24 cellular contexts compared by ENCODE assay signal in the genomic region with DNA sequence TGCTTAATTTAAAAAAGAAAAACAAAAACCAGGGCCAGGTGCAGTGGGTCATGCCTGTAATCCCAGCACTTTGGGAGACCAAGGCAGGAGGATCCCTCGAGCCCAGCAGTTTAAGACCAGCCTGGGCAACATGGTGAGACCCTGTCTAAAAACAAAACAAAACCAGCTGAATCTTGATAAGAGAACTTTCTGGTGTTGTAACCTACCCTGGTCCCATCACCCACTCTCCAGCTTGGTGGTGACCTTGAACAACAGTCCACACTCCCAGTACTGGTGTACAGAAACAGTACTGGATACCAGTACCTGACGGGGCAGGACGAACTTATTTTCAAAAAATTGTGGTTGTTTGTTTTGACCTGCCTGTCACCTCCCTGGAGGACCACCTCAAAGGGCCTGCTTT. TPM values are rescaled to one million over a fixed set of nuclear protein-coding genes. Genes with fewer than 3 reads are reported as not detected.
DNase-seq lines count a peak whose midpoint lies in the region; ATAC-seq, FAIRE-seq and TF ChIP-seq lines count a peak whose summit lies in the region.
"Had no signal": no experiment of that assay in that cellular context is flagged by ENCODE, and none has a peak within 500 bp of the region (broad histone marks: within the 10 kb centered on the region; RNA-seq: fewer than 3 reads in every experiment).

No MANE protein-coding gene starts in this region.

- TF ChIP-seq POLR2A in HepG2 (IDR thresholded peaks at IDR 0.05; ENCODE audit: insufficient read depth in 1 of 2, low read depth in 2 of 2, low read length in 2 of 2) (no peak), right lobe of liver (IDR thresholded peaks at IDR 0.05) (no peak)

- H3K36me3 Mint-ChIP-seq in activated naive CD4-positive, alpha-beta T cell treated with anti-CD3 and anti-CD28 coated beads, Interleukin-2, amount 50 U/mL, for 24 hours = peaks cover 20% of the 10 kb centered on the region

- H4K20me1 ChIP-seq in HepG2 (ENCODE audit: insufficient read depth, low read length) = no peaks in the 10 kb centered on the region

- no peak overlapping the region for H2AFZ ChIP-seq in HepG2 (ENCODE audit: low read length)

- intact Hi-C loops in HepG2 (cut with micrococcal nuclease; ENCODE audit: unreplicated experiment) (no loop called here), right lobe of liver (cut with DNase I) (no loop called here)

- no peaks in the 10 kb centered on the region for H3K27me3 ChIP-seq in HepG2 (ENCODE audit: control insufficient read depth in 1 of 2, insufficient read depth in 2 of 2, low read length in 2 of 2)
- H3K27me3 ChIP-seq in right lobe of liver = no peaks in the 10 kb centered on the region
- H3K27me3 ChIP-seq: BLaER1 treated with 17β-estradiol and CSF1 and Interleukin-3, amounts not matched to agents 10 nM and 100 nM had no signal

- TF ChIP-seq EP300 in HepG2 (IDR thresholded peaks at IDR 0.05; ENCODE audit: low read depth in 2 of 2, low read length in 2 of 2) (no peak), HepG2 (CRISPR knock-in tag; IDR thresholded peaks at IDR 0.05; ENCODE audit: borderline replicate concordance) (no peak)

- H3K4me3 ChIP-seq in HepG2 (replicated peaks in 1 of 3; ENCODE audit: insufficient read depth in 1 of 3, low read depth in 2 of 3, low read length in 3 of 3) (no peak overlapping the region), right lobe of liver (no peak overlapping the region)
- H3K4me3 ChIP-seq: A549; BLaER1 treated with 17β-estradiol and CSF1 and Interleukin-3, amounts not matched to agents 10 nM and 100 nM had no signal

- TF ChIP-seq CTCF in HepG2 (CRISPR knock-in tag; IDR thresholded peaks at IDR 0.05) (no peak), right lobe of liver (IDR thresholded peaks at IDR 0.05) (no peak), GM10266 (IDR thresholded peaks at IDR 0.05; ENCODE audit: control insufficient read depth, insufficient read depth, low read depth, missing control alignments) (no peak)

- peak overlapping the region; percentile 51 for H3K27ac Mint-ChIP-seq in activated naive CD4-positive, alpha-beta T cell treated with anti-CD3 and anti-CD28 coated beads, Interleukin-2, amount 50 U/mL, for 24 hours
- H3K27ac Mint-ChIP-seq: B cell; CD4-positive, alpha-beta T cell; CD8-positive, alpha-beta T cell had no signal

- TF ChIP-seq RAD21 in HepG2 (CRISPR knock-in tag; IDR thresholded peaks at IDR 0.05) = no peak

- H3K9me3 Mint-ChIP-seq in activated naive CD4-positive, alpha-beta T cell treated with anti-CD3 and anti-CD28 coated beads, Interleukin-2, amount 50 U/mL, for 24 hours = no peaks in the 10 kb centered on the region

- H3K4me2 ChIP-seq in HepG2 (ENCODE audit: low read depth, low read length) = no peak overlapping the region
- H3K4me2 ChIP-seq: A549; BLaER1 treated with 17β-estradiol and CSF1 and Interleukin-3, amounts not matched to agents 10 nM and 100 nM had no signal

- H3K27me3 Mint-ChIP-seq in activated naive CD4-positive, alpha-beta T cell treated with anti-CD3 and anti-CD28 coated beads, Interleukin-2, amount 50 U/mL, for 24 hours = no peaks in the 10 kb centered on the region
- H3K27me3 Mint-ChIP-seq: B cell; CD4-positive, alpha-beta T cell had no signal

- POLR2A ChIA-PET in HepG2 (lab: Yijun Ruan, JAX) = interaction anchor here (2.1 kb wide), 1 partner anchor 31 kb away, joined by 9 read pairs; a partner anchor contains a TSS

- no peak overlapping the region for H3K9ac ChIP-seq in HepG2 (ENCODE audit: insufficient read depth, low read depth, low read length)
- H3K9ac ChIP-seq: BLaER1 treated with 17β-estradiol and CSF1 and Interleukin-3, amounts not matched to agents 10 nM and 100 nM had no signal

- peaks cover 9% of the 10 kb centered on the region for H3K4me1 ChIP-seq in HepG2 (ENCODE audit: insufficient read depth, low read length)
- H3K4me1 ChIP-seq in right lobe of liver = no peaks in the 10 kb centered on the region
- H3K4me1 ChIP-seq: A549; BLaER1 treated with 17β-estradiol and CSF1 and Interleukin-3, amounts not matched to agents 10 nM and 100 nM; Caco-2 had no signal

- no peak for DNase-seq in activated naive CD4-positive, alpha-beta T cell (lab: John Stamatoyannopoulos, UW)
- DNase-seq in HepG2 (ENCODE audit: low spot score) (peak; percentile 37), right lobe of liver (peak in 1 of 3 donors; percentile 51), GM10266 (ENCODE audit: extremely low spot score) (no peak)
- DNase-seq: AML-193; Caco-2; Calu3; CD4-positive, alpha-beta T cell; CD8-positive, alpha-beta T cell; DMS53; DMS79; DND-41; GDM1 had no signal

- in situ Hi-C loops in HepG2 (cut with HindIII; ENCODE audit: extremely low pct_ligation_motif_present, low pct_unique_long_range_greater_than_20kb) = no loop called here

- H3K27ac ChIP-seq in HepG2 (ENCODE audit: extremely low read length, insufficient read depth, low read length) (no peak overlapping the region), right lobe of liver (peak overlapping the region in 1 of 3 donors; percentile 50)
- H3K27ac ChIP-seq: 22Rv1; A549; BLaER1 treated with 17β-estradiol and CSF1 and Interleukin-3, amounts not matched to agents 10 nM and 100 nM; C4-2B had no signal

- no TSS peak for BruUV-seq in HepG2 (replicated peaks; lab: Mats Ljungman, UMichigan)

- peak; percentile 82 for ATAC-seq in HepG2
- ATAC-seq in right lobe of liver = peak; percentile 58 to 83 (median 75)
- no peak for ATAC-seq in GM19463 (IDR thresholded peaks at IDR 0.05; ENCODE audit: unreplicated experiment)
- ATAC-seq: A549; CD8-positive, alpha-beta T cell had no signal

- H3K4me3 Mint-ChIP-seq in activated naive CD4-positive, alpha-beta T cell treated with anti-CD3 and anti-CD28 coated beads, Interleukin-2, amount 50 U/mL, for 24 hours = no peak overlapping the region
- H3K4me3 Mint-ChIP-seq: B cell; CD4-positive, alpha-beta T cell; CD8-positive, alpha-beta T cell had no signal

- WGBS in HepG2 (ENCODE audit: low lambda C conversion rate) = 84% methylated on average over 3 of the region's 3 CpGs
- 45% methylated on average over 3 of the region's 3 CpGs for WGBS in right lobe of liver (ENCODE audit: insufficient coverage, low coverage, low lambda C conversion rate, missing lambda C conversion rate)

- peak; percentile 34 for FAIRE-seq in HepG2 (lab: Jason Lieb, UNC)
- FAIRE-seq: A549, D721Med, GM12891, GM19239 had no signal

- H3K9me3 ChIP-seq in HepG2 (ENCODE audit: low read length) (peaks cover 5% of the 10 kb centered on the region; the same call in 1 of the 2 replicates), right lobe of liver (no peaks in the 10 kb centered on the region)

- H3K4me1 Mint-ChIP-seq in activated naive CD4-positive, alpha-beta T cell treated with anti-CD3 and anti-CD28 coated beads, Interleukin-2, amount 50 U/mL, for 24 hours = peaks cover 27% of the 10 kb centered on the region

- CTCF ChIA-PET in HepG2 (lab: Yijun Ruan, JAX; ENCODE audit: low intra/inter-chr PET ratio, low total read pairs) = no interaction called here

- H3K79me2 ChIP-seq in HepG2 (ENCODE audit: insufficient read depth, low read length) = no peaks in the 10 kb centered on the region

- H3K36me3 ChIP-seq in HepG2 (replicated peaks in 1 of 2; ENCODE audit: control insufficient read depth in 1 of 2, insufficient read depth in 2 of 2, low read length in 2 of 2) (peaks cover 45 to 88% of the 10 kb centered on the region in 2 experiments), right lobe of liver (peaks cover 8 to 97% (median 50%) of the 10 kb centered on the region in 4 donors)

RNA-seq across cellular contexts. Expression of a gene that starts 30.9 kb away (rescaled TPM):
- total RNA-seq in HepG2 (2016; rRNA removed; fragmentation: Illumina TruSeq; extraction: Trizol) (222 and 227 TPM in 2 replicates), right lobe of liver (100 to 1,000 TPM in 2 of 6 experiments, 10 to 100 TPM in 4; 52.3 to 154 (median 72.7) TPM)
- 77.4 and 77.5 TPM in 2 replicates for total RNA-seq in HepG2 (2016; cell fraction: cytosol; rRNA removed; fragmentation: Illumina TruSeq; extraction: Trizol; ENCODE audit: low read depth)
- total RNA-seq in HepG2 (2016; cell fraction: insoluble cytoplasmic fraction; rRNA removed; fragmentation: Illumina TruSeq; extraction: Trizol) = 223 and 230 TPM in 2 replicates
- total RNA-seq in HepG2 (2016; cell fraction: membrane; rRNA removed; fragmentation: Illumina TruSeq; extraction: Trizol) = 134 and 142 TPM in 2 replicates
- total RNA-seq in HepG2 (2016; cell fraction: nucleus; rRNA removed; fragmentation: Illumina TruSeq; extraction: Trizol) = 66.4 and 74.6 TPM in 2 replicates
- polyA plus RNA-seq in HepG2 (2011; rRNA removed) = 110 and 143 TPM in 2 replicates
- polyA plus RNA-seq in HepG2 (2011; cell fraction: cytosol; rRNA removed) = 131 and 141 TPM in 2 replicates
- polyA plus RNA-seq in HepG2 (2011; cell fraction: nucleus; rRNA removed) = 33.5 and 40.0 TPM in 2 replicates
- polyA plus RNA-seq in HepG2 (2012) = 138 and 142 TPM in 2 replicates
- polyA plus RNA-seq in HepG2 (2016; cell fraction: cytosol; fragmentation: Illumina TruSeq; extraction: Trizol; ENCODE audit: low read depth) = 80.6 and 83.8 TPM in 2 replicates
- polyA plus RNA-seq in HepG2 (2016; cell fraction: insoluble cytoplasmic fraction; fragmentation: Illumina TruSeq; extraction: Trizol; ENCODE audit: low read depth) = 243 and 252 TPM in 2 replicates
- 122 and 129 TPM in 2 replicates for polyA plus RNA-seq in HepG2 (2016; cell fraction: membrane; fragmentation: Illumina TruSeq; extraction: Trizol; ENCODE audit: low read depth)
- 116 and 119 TPM in 2 replicates for polyA plus RNA-seq in HepG2 (2016; cell fraction: nucleus; fragmentation: Illumina TruSeq; extraction: Trizol; ENCODE audit: insufficient read depth, low read depth)
- polyA minus RNA-seq in HepG2 (2011; rRNA and poly(A)+ RNA removed; ENCODE audit: low replicate concordance) = 57.2 and 96.3 TPM in 2 replicates
- polyA minus RNA-seq in HepG2 (2011; cell fraction: cytosol; rRNA and poly(A)+ RNA removed) = 62.5 and 79.0 TPM in 2 replicates
- 17.6 and 26.5 TPM in 2 replicates for polyA minus RNA-seq in HepG2 (2011; cell fraction: nucleus; rRNA and poly(A)+ RNA removed)

RNA-seq across cellular contexts. Expression of a gene that starts 36.6 kb away (rescaled TPM):
- total RNA-seq in HepG2 (2016; rRNA removed; fragmentation: Illumina TruSeq; extraction: Trizol) (24.1 and 38.8 TPM in 2 replicates), right lobe of liver (100 to 1,000 TPM in 2 of 6 experiments, 10 to 100 TPM in 4; 45.4 to 133 (median 76.5) TPM)
- 4.5 and 5.6 TPM in 2 replicates for total RNA-seq in HepG2 (2016; cell fraction: cytosol; rRNA removed; fragmentation: Illumina TruSeq; extraction: Trizol; ENCODE audit: low read depth)
- total RNA-seq in HepG2 (2016; cell fraction: insoluble cytoplasmic fraction; rRNA removed; fragmentation: Illumina TruSeq; extraction: Trizol) = 25.0 and 37.4 TPM in 2 replicates
- 7.5 and 7.7 TPM in 2 replicates for total RNA-seq in HepG2 (2016; cell fraction: membrane; rRNA removed; fragmentation: Illumina TruSeq; extraction: Trizol)
- 13.4 and 14.4 TPM in 2 replicates for total RNA-seq in HepG2 (2016; cell fraction: nucleus; rRNA removed; fragmentation: Illumina TruSeq; extraction: Trizol)
- 15.9 and 16.1 TPM in 2 replicates for polyA plus RNA-seq in HepG2 (2011; rRNA removed)
- 15.4 and 20.4 TPM in 2 replicates for polyA plus RNA-seq in HepG2 (2011; cell fraction: cytosol; rRNA removed)
- 7.7 and 9.8 TPM in 2 replicates for polyA plus RNA-seq in HepG2 (2011; cell fraction: nucleus; rRNA removed)
- 13.6 and 14.9 TPM in 2 replicates for polyA plus RNA-seq in HepG2 (2012)
- 0.58 and 0.62 TPM in 2 replicates for polyA plus RNA-seq in HepG2 (2016; cell fraction: cytosol; fragmentation: Illumina TruSeq; extraction: Trizol; ENCODE audit: low read depth)
- 27.2 and 28.0 TPM in 2 replicates for polyA plus RNA-seq in HepG2 (2016; cell fraction: insoluble cytoplasmic fraction; fragmentation: Illumina TruSeq; extraction: Trizol; ENCODE audit: low read depth)
- polyA plus RNA-seq in HepG2 (2016; cell fraction: membrane; fragmentation: Illumina TruSeq; extraction: Trizol; ENCODE audit: low read depth) = 2.4 and 2.7 TPM in 2 replicates
- 15.6 TPM in 2 replicates for polyA plus RNA-seq in HepG2 (2016; cell fraction: nucleus; fragmentation: Illumina TruSeq; extraction: Trizol; ENCODE audit: insufficient read depth, low read depth)
- polyA minus RNA-seq in HepG2 (2011; rRNA and poly(A)+ RNA removed; ENCODE audit: low replicate concordance) = 51.9 and 55.1 TPM in 2 replicates
- 24.8 and 24.9 TPM in 2 replicates for polyA minus RNA-seq in HepG2 (2011; cell fraction: cytosol; rRNA and poly(A)+ RNA removed)
- polyA minus RNA-seq in HepG2 (2011; cell fraction: nucleus; rRNA and poly(A)+ RNA removed) = 16.0 and 19.8 TPM in 2 replicates

RNA-seq across cellular contexts. Expression of a gene that starts 52.5 kb away (rescaled TPM):
- total RNA-seq in HepG2 (2016; rRNA removed; fragmentation: Illumina TruSeq; extraction: Trizol) (not detected in 2 replicates), right lobe of liver (not detected)
- total RNA-seq in HepG2 (2016; cell fraction: cytosol; rRNA removed; fragmentation: Illumina TruSeq; extraction: Trizol; ENCODE audit: low read depth) = not detected in 2 replicates
- total RNA-seq in HepG2 (2016; cell fraction: insoluble cytoplasmic fraction; rRNA removed; fragmentation: Illumina TruSeq; extraction: Trizol) = not detected in 2 replicates
- total RNA-seq in HepG2 (2016; cell fraction: membrane; rRNA removed; fragmentation: Illumina TruSeq; extraction: Trizol) = not detected in 2 replicates
- not detected in 2 replicates for total RNA-seq in HepG2 (2016; cell fraction: nucleus; rRNA removed; fragmentation: Illumina TruSeq; extraction: Trizol)
- polyA plus RNA-seq in HepG2 (2011; rRNA removed) = not detected in 2 replicates
- polyA plus RNA-seq in HepG2 (2011; cell fraction: cytosol; rRNA removed) = 0.04 TPM in 1 of 2 replicates, not detected in the other
- 0.07 TPM in 1 of 2 replicates, not detected in the other for polyA plus RNA-seq in HepG2 (2011; cell fraction: nucleus; rRNA removed)
- polyA plus RNA-seq in HepG2 (2012) = not detected in 2 replicates
- polyA plus RNA-seq in HepG2 (2016; cell fraction: cytosol; fragmentation: Illumina TruSeq; extraction: Trizol; ENCODE audit: low read depth) = not detected in 2 replicates
- polyA plus RNA-seq in HepG2 (2016; cell fraction: insoluble cytoplasmic fraction; fragmentation: Illumina TruSeq; extraction: Trizol; ENCODE audit: low read depth) = not detected in 2 replicates
- not detected in 2 replicates for polyA plus RNA-seq in HepG2 (2016; cell fraction: membrane; fragmentation: Illumina TruSeq; extraction: Trizol; ENCODE audit: low read depth)
- not detected in 2 replicates for polyA plus RNA-seq in HepG2 (2016; cell fraction: nucleus; fragmentation: Illumina TruSeq; extraction: Trizol; ENCODE audit: insufficient read depth, low read depth)
- polyA minus RNA-seq in HepG2 (2011; rRNA and poly(A)+ RNA removed; ENCODE audit: low replicate concordance) = not detected in 2 replicates
- polyA minus RNA-seq in HepG2 (2011; cell fraction: cytosol; rRNA and poly(A)+ RNA removed) = not detected in 2 replicates
- not detected in 2 replicates for polyA minus RNA-seq in HepG2 (2011; cell fraction: nucleus; rRNA and poly(A)+ RNA removed)
- total RNA-seq: B cell, Caco-2, Calu3, G401 had no signal
- polyA plus RNA-seq: A549 had no signal
